Comparison of ENCODE assay signal across 19 cellular contexts in genomic region chr17:77513045-77513444, GRCh38.
DNase-seq lines count a peak whose midpoint lies in the region; ATAC-seq and TF ChIP-seq lines count a peak whose summit lies in the region.
"Had no signal": no experiment of that assay in that cellular context is flagged by ENCODE, and none has a peak within 500 bp of the region (broad histone marks: within the 10 kb centered on the region; RNA-seq: fewer than 3 reads in every experiment).

No MANE protein-coding gene starts in this region.

- intact Hi-C loops in heart left ventricle (cut with DNase I) = no loop called here
- intact Hi-C loops in heart right ventricle (cut with DNase I) = no loop called here
- intact Hi-C loops in lower leg skin (cut with DNase I; ENCODE audit: low total_unique reads) = no loop called here

- H3K27ac Mint-ChIP-seq in endodermal cell = no peak overlapping the region
- H3K27ac Mint-ChIP-seq: CD4-positive, alpha-beta T cell had no signal

- no peak for DNase-seq in heart left ventricle
- no peak for DNase-seq in right atrium auricular region (ENCODE audit: low spot score)
- DNase-seq in endodermal cell = peak; percentile 5
- DNase-seq in heart right ventricle = no peak
- peak; percentile 24 for DNase-seq in islet precursor cell
- DNase-seq in lower leg skin (ENCODE audit: low spot score in 2 of 2) = no peak
- DNase-seq: ACHN; BE2C; C1 segment of cervical spinal cord; Calu3; CD4-positive, alpha-beta T cell; DMS 273 treated with DMSO at 0.1 percent for 48 hours; DMS53; DND-41; EL; GM23248 had no signal

- H3K9ac ChIP-seq in endodermal cell (ENCODE audit: extremely low read depth, low read length, poor library complexity, severe bottlenecking) = no peak overlapping the region
- H3K9ac ChIP-seq: GM23248 had no signal

- TF ChIP-seq CTCF in heart left ventricle (IDR thresholded peaks at IDR 0.05) (no peak), right atrium auricular region (IDR thresholded peaks at IDR 0.05) (no peak), endodermal cell (conservative IDR thresholded peaks at IDR 0.05) (no peak), heart right ventricle (IDR thresholded peaks at IDR 0.05) (no peak), lower leg skin (IDR thresholded peaks at IDR 0.05) (no peak)

- peaks cover 0 to 4% (median 0%) of the 10 kb centered on the region in 12 donors for H3K4me1 ChIP-seq in heart left ventricle
- H3K4me1 ChIP-seq in right atrium auricular region = no peaks in the 10 kb centered on the region
- no peaks in the 10 kb centered on the region for H3K4me1 ChIP-seq in endodermal cell (ENCODE audit: control insufficient read depth, insufficient read depth, low read length)
- H3K4me1 ChIP-seq in heart right ventricle = peaks cover 0 to 4% (median 0%) of the 10 kb centered on the region in 9 donors
- H3K4me1 ChIP-seq: HAP-1 had no signal

- H3K36me3 ChIP-seq in heart left ventricle = no peaks in the 10 kb centered on the region
- no peaks in the 10 kb centered on the region for H3K36me3 ChIP-seq in right atrium auricular region
- H3K36me3 ChIP-seq in endodermal cell (ENCODE audit: control insufficient read depth, insufficient read depth, low read length) = no peaks in the 10 kb centered on the region
- H3K36me3 ChIP-seq in heart right ventricle = no peaks in the 10 kb centered on the region
- H3K36me3 ChIP-seq: BE2C, HAP-1 had no signal

- peaks cover 16% of the 10 kb centered on the region for H3K9me3 Mint-ChIP-seq in endodermal cell
- H3K9me3 Mint-ChIP-seq: CD4-positive, alpha-beta T cell had no signal

- H3K4me3 ChIP-seq in heart left ventricle = no peak overlapping the region
- H3K4me3 ChIP-seq in right atrium auricular region = no peak overlapping the region
- no peak overlapping the region for H3K4me3 ChIP-seq in endodermal cell (ENCODE audit: low read length)
- H3K4me3 ChIP-seq in heart right ventricle = no peak overlapping the region
- H3K4me3 ChIP-seq in lower leg skin (ENCODE audit: low read depth, poor library complexity, severe bottlenecking) = no peak overlapping the region
- H3K4me3 ChIP-seq: GM12878, GM23248, HAP-1 had no signal

- peak; percentile 64 to 91 (median 82) for ATAC-seq in heart left ventricle
- peak in 6 of 8 donors; percentile 43 to 92 (median 76) for ATAC-seq in heart right ventricle
- no peak for ATAC-seq in GM21723 (IDR thresholded peaks at IDR 0.05; ENCODE audit: unreplicated experiment)
- ATAC-seq: GM12878 had no signal

- no peak overlapping the region for H3K4me3 Mint-ChIP-seq in endodermal cell
- H3K4me3 Mint-ChIP-seq: CD4-positive, alpha-beta T cell had no signal

- H3K4me1 Mint-ChIP-seq in endodermal cell = no peaks in the 10 kb centered on the region

- no peak overlapping the region for H3K27ac ChIP-seq in heart left ventricle
- H3K27ac ChIP-seq in right atrium auricular region = no peak overlapping the region
- H3K27ac ChIP-seq in endodermal cell (ENCODE audit: low read depth, low read length) = no peak overlapping the region
- H3K27ac ChIP-seq in heart right ventricle = no peak overlapping the region
- H3K27ac ChIP-seq: GM23248 had no signal

- peaks cover 0 to 30% (median 5%) of the 10 kb centered on the region in 12 donors for H3K9me3 ChIP-seq in heart left ventricle
- peaks cover 0 to 13% of the 10 kb centered on the region in 2 donors for H3K9me3 ChIP-seq in right atrium auricular region
- peaks cover 7% of the 10 kb centered on the region for H3K9me3 ChIP-seq in endodermal cell (ENCODE audit: control insufficient read depth, low read length)
- H3K9me3 ChIP-seq in heart right ventricle = peaks cover 0 to 26% (median 12%) of the 10 kb centered on the region in 11 donors

- H3K27me3 Mint-ChIP-seq in endodermal cell (ENCODE audit: insufficient read depth) = peaks cover 14% of the 10 kb centered on the region
- H3K27me3 Mint-ChIP-seq: CD4-positive, alpha-beta T cell had no signal

- no peaks in the 10 kb centered on the region for H3K27me3 ChIP-seq in heart left ventricle
- no peaks in the 10 kb centered on the region for H3K27me3 ChIP-seq in right atrium auricular region
- H3K27me3 ChIP-seq in endodermal cell (ENCODE audit: control insufficient read depth, insufficient read depth, low read length, poor library complexity, severe bottlenecking) = no peaks in the 10 kb centered on the region
- no peaks in the 10 kb centered on the region for H3K27me3 ChIP-seq in heart right ventricle
- H3K27me3 ChIP-seq: BE2C had no signal

- no peak for TF ChIP-seq POLR2A in heart left ventricle (IDR thresholded peaks at IDR 0.05)
- no peak for TF ChIP-seq POLR2A in lower leg skin (IDR thresholded peaks at IDR 0.05)

- WGBS in heart left ventricle, 4 donors = 52 to 76% (median 67%) methylated on average over 3 of the region's 3 CpGs
- 94% methylated on average over 2 of the region's 3 CpGs for WGBS in endodermal cell (ENCODE audit: insufficient coverage in 1 of 2, insufficient read length in 1 of 2), 2 experiments
- 63 to 67% methylated on average over 3 of the region's 3 CpGs for WGBS in heart right ventricle, 2 donors
- 75 to 90% methylated on average over 3 of the region's 3 CpGs for WGBS in lower leg skin, 2 donors

- no peaks in the 10 kb centered on the region for H3K36me3 Mint-ChIP-seq in endodermal cell (ENCODE audit: low read depth)

Comparison
In these comparisons a context has a peak if more than half of its experiments do, and no peak if none do; other contexts are left out.
1. DNase-seq: peak in endodermal cell (single experiment) and islet precursor cell (single experiment); none in heart left ventricle (0 of 5), right atrium auricular region (single experiment), heart right ventricle (0 of 2) and lower leg skin (0 of 2).